In genomic region chr18:49561127-49561376, GRCh38 we compare ENCODE assay signal across 8 cellular contexts. TPM values are rescaled to one million over a fixed set of nuclear protein-coding genes. Genes with fewer than 3 reads are reported as not detected.
DNase-seq lines count a peak whose midpoint lies in the region; TF ChIP-seq lines count a peak whose summit lies in the region.

No MANE protein-coding gene starts in this region.

- no TSS peak for BruUV-seq in PC-9 (replicated peaks; lab: Mats Ljungman, UMichigan)

- WGBS in esophagus squamous epithelium, 2 donors: 2 to 6% methylated on average over 11 to 14 of the region's 17 CpGs
- no CpG with 5 or more reads among the region's 17 CpGs for WGBS in trophoblast cell (ENCODE audit: extremely low coverage, insufficient coverage, insufficient read length)

- H3K79me1 ChIP-seq in trophoblast cell (ENCODE audit: low read length): peaks cover 9% of the 10 kb centered on the region

- POLR2A ChIA-PET in PC-9 (lab: Charles Lee; ENCODE audit: unreplicated experiment): interaction anchor here (0.7 kb wide), 1 partner anchor 178 kb away, joined by 4 read pairs; no protein-coding TSS in a partner anchor

- H4K20me1 ChIP-seq in PC-9 (ENCODE audit: insufficient read depth): no peaks in the 10 kb centered on the region

- H3K9me2 ChIP-seq in PC-9 (ENCODE audit: insufficient read depth): no peaks in the 10 kb centered on the region

- H4K91ac ChIP-seq in trophoblast cell (ENCODE audit: low read depth, low read length): no peak overlapping the region

- intact Hi-C loops in PC-9 (cut with micrococcal nuclease; ENCODE audit: unreplicated experiment): loop anchor here (1.0 to 5.0 kb wide), 2 partner anchors 166 to 297 kb away; no protein-coding TSS in a partner anchor
- intact Hi-C loops in esophagus squamous epithelium (cut with DNase I): loop anchor here (10.0 kb wide), 1 partner anchor 204 kb away; no protein-coding TSS in a partner anchor

- DNase-seq in EH (ENCODE audit: low read depth) (peak; percentile 9), PC-9 (no peak), esophagus squamous epithelium (lab: John Stamatoyannopoulos, UW) (no peak), trophoblast cell (no peak), T-helper 9 cell (no peak), HCEC 1CT (no peak), cerebellar cortex (ENCODE audit: low spot score) (no peak)
- DNase-seq in stimulated activated CD4-positive, alpha-beta T cell treated with anti-CD3 and anti-CD28 coated beads, Interleukin-4, amount 100 ng/mL, for 4 hours: no peak

- no peak overlapping the region for H3K18ac ChIP-seq in trophoblast cell (ENCODE audit: low read length)

- H2AK5ac ChIP-seq in trophoblast cell (ENCODE audit: low read length): no peak overlapping the region

- H3K4me3 ChIP-seq in PC-9 (peak overlapping the region; percentile 83), esophagus squamous epithelium (peak overlapping the region; percentile 8 to 61 (median 36)), trophoblast cell (ENCODE audit: low read depth, low read length) (peak overlapping the region; percentile 68)

- H4K8ac ChIP-seq in trophoblast cell (ENCODE audit: low read depth, low read length): no peak overlapping the region

- H3K9me3 ChIP-seq in PC-9 (ENCODE audit: insufficient read depth, low read depth) (no peaks in the 10 kb centered on the region), esophagus squamous epithelium (no peaks in the 10 kb centered on the region), trophoblast cell (ENCODE audit: insufficient read depth, low read depth, low read length) (no peaks in the 10 kb centered on the region)

- no peak for TF ChIP-seq POLR2A in esophagus squamous epithelium (IDR thresholded peaks at IDR 0.05)

- H3K4me1 ChIP-seq in PC-9 (replicated peaks; ENCODE audit: insufficient read depth) (peaks cover 19% of the 10 kb centered on the region), esophagus squamous epithelium (peaks cover 23 to 36% (median 25%) of the 10 kb centered on the region in 3 donors), trophoblast cell (ENCODE audit: control insufficient read depth in 1 of 2, insufficient read depth in 2 of 2, low read length in 2 of 2) (peaks cover 23 to 34% of the 10 kb centered on the region in 2 experiments)

- CTCF ChIA-PET in PC-9 (lab: Charles Lee): interaction anchor here (0.6 kb wide), 2 partner anchors 88 to 323 kb away, joined by 3 to 4 read pairs; no protein-coding TSS in a partner anchor

- H4K12ac ChIP-seq in trophoblast cell (ENCODE audit: low read depth, low read length): no peak overlapping the region

- peaks cover 9% of the 10 kb centered on the region for H3K36me3 ChIP-seq in PC-9 (ENCODE audit: low read depth)
- no peaks in the 10 kb centered on the region for H3K36me3 ChIP-seq in esophagus squamous epithelium
- no peaks in the 10 kb centered on the region for H3K36me3 ChIP-seq in trophoblast cell (ENCODE audit: control insufficient read depth in 1 of 2, insufficient read depth in 2 of 2, low read length in 2 of 2)

- no peak overlapping the region for H2BK12ac ChIP-seq in trophoblast cell (ENCODE audit: low read length)

- H3K27me3 ChIP-seq in PC-9 (ENCODE audit: insufficient read depth, low read depth): no peaks in the 10 kb centered on the region
- peaks cover 10 to 76% (median 12%) of the 10 kb centered on the region in 4 donors for H3K27me3 ChIP-seq in esophagus squamous epithelium
- peaks cover 11% of the 10 kb centered on the region for H3K27me3 ChIP-seq in trophoblast cell (ENCODE audit: insufficient read depth, low read length)

- no peak overlapping the region for H3K14ac ChIP-seq in trophoblast cell (ENCODE audit: low read length)

- H3K4me2 ChIP-seq in PC-9 (peak overlapping the region; percentile 97), trophoblast cell (ENCODE audit: low read length) (peak overlapping the region; percentile 69)

- no peak overlapping the region for H3K23ac ChIP-seq in trophoblast cell (ENCODE audit: low read length)

- no peak overlapping the region for H3K9ac ChIP-seq in trophoblast cell (ENCODE audit: low read length)

- H2AFZ ChIP-seq in PC-9: peak overlapping the region; percentile 83
- no peak overlapping the region for H2AFZ ChIP-seq in trophoblast cell (ENCODE audit: insufficient read depth, low read length, poor library complexity)

- H3F3A ChIP-seq in PC-9 (ENCODE audit: insufficient read depth, low read depth): peaks cover 18% of the 10 kb centered on the region; the same call in 1 of the 2 replicates

- no peak overlapping the region for H2BK120ac ChIP-seq in trophoblast cell (ENCODE audit: insufficient read depth, low read length, poor library complexity)

- H3K27ac ChIP-seq in PC-9 (peak overlapping the region; percentile 86), esophagus squamous epithelium (no peak overlapping the region), trophoblast cell (ENCODE audit: low read depth, low read length) (no peak overlapping the region)

- no peak overlapping the region for H3K4ac ChIP-seq in trophoblast cell (ENCODE audit: low read depth, low read length)

- H3K79me2 ChIP-seq in PC-9 (ENCODE audit: low read depth) (peaks cover 31% of the 10 kb centered on the region), trophoblast cell (ENCODE audit: control insufficient read depth, insufficient read depth, low read length, poor library complexity) (no peaks in the 10 kb centered on the region)

- TF ChIP-seq CTCF in PC-9 (conservative IDR thresholded peaks at IDR 0.05) (no peak), esophagus squamous epithelium (IDR thresholded peaks at IDR 0.05) (no peak)

- no peak overlapping the region for H2BK5ac ChIP-seq in trophoblast cell (ENCODE audit: low read depth, low read length, poor library complexity)

RNA-seq across cellular contexts. Expression of gene LIPG, which starts 0.8 kb away (rescaled TPM):
- total RNA-seq in PC-9 (2021) (22.7 and 30.9 TPM in 2 replicates), esophagus squamous epithelium (10 to 100 TPM in 1 of 4 donors, 1 to 10 TPM in 1, under 1 TPM in 2; 0.12 to 13.9 (median 2.1) TPM)
- polyA plus RNA-seq in trophoblast cell (2013): 23.9 and 24.8 TPM in 2 replicates
